In the genomic region with DNA sequence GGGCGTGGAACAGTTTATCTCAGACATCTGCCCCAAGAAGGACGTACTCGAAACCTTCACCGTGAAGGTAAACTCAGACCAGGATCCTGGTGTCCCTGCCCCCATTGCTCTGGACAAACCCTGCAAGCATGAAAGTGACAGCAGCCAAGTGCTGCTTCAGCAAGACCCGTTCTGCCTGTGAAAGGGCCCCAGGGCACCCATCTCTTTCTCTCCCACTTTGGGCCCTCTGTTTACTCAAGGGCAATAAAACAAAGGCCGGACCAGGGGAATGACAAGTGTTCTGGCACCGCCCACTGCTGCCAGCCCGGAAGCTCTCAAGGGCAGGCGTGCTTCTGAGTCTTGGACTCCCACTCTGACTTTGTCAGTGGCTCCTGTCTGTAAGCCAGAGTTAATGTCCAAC, we compare ENCODE assay signal across 13 cellular contexts. TPM values are rescaled to one million over a fixed set of nuclear protein-coding genes. Genes with fewer than 3 reads are reported as not detected.
DNase-seq lines count a peak whose midpoint lies in the region; TF ChIP-seq lines count a peak whose summit lies in the region.
"Had no signal": no experiment of that assay in that cellular context is flagged by ENCODE, and none has a peak within 500 bp of the region (broad histone marks: within the 10 kb centered on the region; RNA-seq: fewer than 3 reads in every experiment).

No MANE protein-coding gene starts in this region.

- no peak for TF ChIP-seq EP300 in esophagus muscularis mucosa (IDR thresholded peaks at IDR 0.05)

- 63% methylated on average over 9 of the region's 9 CpGs for WGBS in esophagus muscularis mucosa
- WGBS in prostate gland: 32% methylated on average over 9 of the region's 9 CpGs

- H3K27me3 ChIP-seq in esophagus muscularis mucosa: no peaks in the 10 kb centered on the region
- H3K27me3 ChIP-seq in prostate gland (replicated peaks; ENCODE audit: insufficient read depth): no peaks in the 10 kb centered on the region

- TF ChIP-seq POLR2A in esophagus muscularis mucosa (IDR thresholded peaks at IDR 0.05; ENCODE audit: low read depth) (no peak), prostate gland (IDR thresholded peaks at IDR 0.05) (peak; percentile 21)

- intact Hi-C loops in esophagus muscularis mucosa (cut with DNase I): no loop called here
- intact Hi-C loops in prostate gland (cut with DNase I): no loop called here

- DNase-seq in DMS79 (lab: John Stamatoyannopoulos, UW) (peak; percentile 92), NCI-H2029 treated with DMSO at 0.1 percent for 48 hours (lab: John Stamatoyannopoulos, UW) (peak; percentile 82), esophagus muscularis mucosa (ENCODE audit: extremely low spot score) (no peak), prostate gland (ENCODE audit: low spot score) (peak; percentile 94), AG08395 (ENCODE audit: low spot score) (no peak), SW 1271 (lab: John Stamatoyannopoulos, UW) (no peak), Kasumi-1 (lab: John Stamatoyannopoulos, UW) (no peak), activated T-cell treated with anti-CD3 and anti-CD28 coated beads for 4 hours (no peak)
- DNase-seq: activated gamma-delta T cell treated with Interleukin-2 at 50 U/mL for 16 hours; COR-L47; KBM-7; stimulated activated CD4-positive, alpha-beta T cell treated with anti-CD3 and anti-CD28 coated beads, Interleukin-2, amount 100 ng/mL, for 24 hours had no signal

- H3K4me3 ChIP-seq in esophagus muscularis mucosa (no peak overlapping the region), prostate gland (no peak overlapping the region)
- H3K4me3 ChIP-seq: thoracic aorta had no signal

- H3K4me1 ChIP-seq in esophagus muscularis mucosa (peaks cover 52 to 58% (median 55%) of the 10 kb centered on the region in 4 donors), prostate gland (replicated peaks) (peaks cover 62% of the 10 kb centered on the region)

- H3K9me3 ChIP-seq in esophagus muscularis mucosa (no peaks in the 10 kb centered on the region), prostate gland (no peaks in the 10 kb centered on the region)
- H3K9me3 ChIP-seq: thoracic aorta had no signal

- TF ChIP-seq CTCF in esophagus muscularis mucosa (IDR thresholded peaks at IDR 0.05): no peak
- TF ChIP-seq CTCF in prostate gland (IDR thresholded peaks at IDR 0.05): no peak

- peak overlapping the region; percentile 94 to 100 (median 98) for H3K27ac ChIP-seq in esophagus muscularis mucosa (replicated peaks in 1 of 4)
- H3K27ac ChIP-seq in prostate gland: peak overlapping the region; percentile 94 to 98
- H3K27ac ChIP-seq: thoracic aorta had no signal

- peaks cover 39 to 79% (median 61%) of the 10 kb centered on the region in 4 donors for H3K36me3 ChIP-seq in esophagus muscularis mucosa
- peaks cover 0 to 11% of the 10 kb centered on the region in 2 donors for H3K36me3 ChIP-seq in prostate gland

RNA-seq across cellular contexts. Expression of a gene that starts 35.3 kb away (rescaled TPM):
- total RNA-seq in esophagus muscularis mucosa (100 to 1,000 TPM; 349 to 416 (median 399) TPM), prostate gland (100 to 1,000 TPM; 198 to 845 TPM)

Comparison
In these comparisons a context has a peak if more than half of its experiments do, and no peak if none do; other contexts are left out.
1. DNase-seq: peak in DMS79 (single experiment), NCI-H2029 treated with DMSO at 0.1 percent for 48 hours (single experiment) and prostate gland (single experiment); none in esophagus muscularis mucosa (single experiment), AG08395 (single experiment), SW 1271 (0 of 2), Kasumi-1 (0 of 2) and activated T-cell treated with anti-CD3 and anti-CD28 coated beads for 4 hours (single experiment).